Comparison of ENCODE assay signal across 18 cellular contexts in the genomic region with DNA sequence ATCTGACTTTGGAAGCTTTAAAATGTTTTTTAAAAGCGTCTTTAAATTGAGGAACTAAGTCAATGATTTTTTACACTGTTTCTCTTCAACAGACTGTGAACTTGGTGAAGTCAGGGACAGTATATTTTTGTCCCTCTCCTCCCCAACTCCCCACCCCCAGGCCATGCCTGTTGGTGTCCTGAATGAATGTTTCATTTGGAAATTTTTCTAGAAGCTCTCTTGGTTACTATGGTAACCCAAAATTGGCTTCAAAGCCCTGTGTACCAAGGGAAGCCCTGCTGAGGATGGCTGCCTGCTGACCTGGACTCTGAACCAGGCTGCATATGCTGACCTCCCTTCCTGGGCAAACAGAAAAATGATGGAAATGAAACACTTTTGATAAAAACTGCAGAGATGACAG. TPM values are rescaled to one million over a fixed set of nuclear protein-coding genes. Genes with fewer than 3 reads are reported as not detected.
DNase-seq lines count a peak whose midpoint lies in the region; ATAC-seq lines count a peak whose summit lies in the region.
"Had no signal": no experiment of that assay in that cellular context is flagged by ENCODE, and none has a peak within 500 bp of the region (broad histone marks: within the 10 kb centered on the region; RNA-seq: fewer than 3 reads in every experiment).

No MANE protein-coding gene starts in this region.

- H3K4me3 ChIP-seq in neuronal stem cell (ENCODE audit: low read length in 2 of 2) (no peak overlapping the region), trophoblast cell (ENCODE audit: low read depth, low read length) (no peak overlapping the region)

- H3K79me1 ChIP-seq in neuronal stem cell (ENCODE audit: low read depth, low read length) (no peaks in the 10 kb centered on the region), trophoblast cell (ENCODE audit: low read length) (no peaks in the 10 kb centered on the region)

- H4K91ac ChIP-seq in neuronal stem cell (ENCODE audit: low read depth, low read length, poor library complexity) (no peak overlapping the region), trophoblast cell (ENCODE audit: low read depth, low read length) (no peak overlapping the region)

- DNase-seq in NCI-H146 (lab: John Stamatoyannopoulos, UW) (peak; percentile 24), NCI-H146 treated with DMSO at 0.1 percent for 48 hours (lab: John Stamatoyannopoulos, UW; ENCODE audit: unreplicated experiment) (no peak), NCI-H446 treated with DMSO at 0.1 percent for 48 hours (lab: John Stamatoyannopoulos, UW) (peak; percentile 16), cerebellum (ENCODE audit: low spot score) (peak; percentile 86), neuronal stem cell (ENCODE audit: low spot score) (no peak), COLO668 (lab: John Stamatoyannopoulos, UW; ENCODE audit: unreplicated experiment) (no peak), trophoblast cell (no peak)
- DNase-seq: 8988T; BE2C; Calu3; CD4-positive, alpha-beta memory T cell; NCI-H187 treated with DMSO at 0.1 percent for 48 hours; NCI-H345; NCI-H526 treated with DMSO at 0.1 percent for 48 hours; NK-92 treated with Interleukin-12 subunit alpha and Interleukin-12 subunit beta, amount 100 ng/mL, for 24 hours; SIG-M5 had no signal

- no peaks in the 10 kb centered on the region for H3K27me3 ChIP-seq in neuronal stem cell (ENCODE audit: control insufficient read depth in 3 of 3, insufficient read depth in 3 of 3, low read depth in 1 of 3, low read length in 3 of 3)
- no peaks in the 10 kb centered on the region for H3K27me3 ChIP-seq in trophoblast cell (ENCODE audit: insufficient read depth, low read length)
- H3K27me3 ChIP-seq: BE2C had no signal

- H3K4me2 ChIP-seq in neuronal stem cell (ENCODE audit: insufficient read depth, low read length, poor library complexity, severe bottlenecking) (peak overlapping the region; percentile 23), trophoblast cell (ENCODE audit: low read length) (no peak overlapping the region)

- no peaks in the 10 kb centered on the region for H3K79me2 ChIP-seq in trophoblast cell (ENCODE audit: control insufficient read depth, insufficient read depth, low read length, poor library complexity)

- no peak overlapping the region for H4K12ac ChIP-seq in trophoblast cell (ENCODE audit: low read depth, low read length)

- H2AK5ac ChIP-seq in neuronal stem cell (ENCODE audit: low read depth, low read length) (no peak overlapping the region), trophoblast cell (ENCODE audit: low read length) (no peak overlapping the region)

- H3K14ac ChIP-seq in neuronal stem cell (ENCODE audit: low read length) (no peak overlapping the region), trophoblast cell (ENCODE audit: low read length) (no peak overlapping the region)

- ATAC-seq in GM21381 (IDR thresholded peaks at IDR 0.05; ENCODE audit: unreplicated experiment), result no peak

- no peak overlapping the region for H3K27ac ChIP-seq in neuronal stem cell (replicated peaks; ENCODE audit: low read length)
- H3K27ac ChIP-seq in trophoblast cell (ENCODE audit: low read depth, low read length), result no peak overlapping the region
- H3K27ac ChIP-seq: RWPE1 had no signal

- H2BK5ac ChIP-seq in neuronal stem cell (ENCODE audit: low read length) (no peak overlapping the region), trophoblast cell (ENCODE audit: low read depth, low read length, poor library complexity) (no peak overlapping the region)

- H3K36me3 ChIP-seq in neuronal stem cell (replicated peaks in 1 of 2; ENCODE audit: control insufficient read depth in 2 of 2, insufficient read depth in 2 of 2, low read length in 2 of 2) (no peaks in the 10 kb centered on the region), trophoblast cell (ENCODE audit: control insufficient read depth in 1 of 2, insufficient read depth in 2 of 2, low read length in 2 of 2) (no peaks in the 10 kb centered on the region)
- H3K36me3 ChIP-seq: BE2C had no signal

- H3K4me1 ChIP-seq in neuronal stem cell (ENCODE audit: control insufficient read depth in 2 of 2, insufficient read depth in 1 of 2, low read depth in 1 of 2, low read length in 2 of 2) (peaks cover 4 to 15% of the 10 kb centered on the region in 2 donors), trophoblast cell (ENCODE audit: control insufficient read depth in 1 of 2, insufficient read depth in 2 of 2, low read length in 2 of 2) (no peaks in the 10 kb centered on the region)
- H3K4me1 ChIP-seq: BE2C had no signal

- H3K23ac ChIP-seq in neuronal stem cell (ENCODE audit: low read depth, low read length, poor library complexity), result no peak overlapping the region
- no peak overlapping the region for H3K23ac ChIP-seq in trophoblast cell (ENCODE audit: low read length)

- H2BK15ac ChIP-seq in neuronal stem cell (ENCODE audit: low read length), result no peak overlapping the region

- no peak overlapping the region for H3K4ac ChIP-seq in neuronal stem cell (ENCODE audit: low read length)
- no peak overlapping the region for H3K4ac ChIP-seq in trophoblast cell (ENCODE audit: low read depth, low read length)

- H4K8ac ChIP-seq in neuronal stem cell (ENCODE audit: low read depth, low read length), result no peak overlapping the region
- no peak overlapping the region for H4K8ac ChIP-seq in trophoblast cell (ENCODE audit: low read depth, low read length)

- H2AFZ ChIP-seq in neuronal stem cell (ENCODE audit: low read length) (peak overlapping the region; percentile 68), trophoblast cell (ENCODE audit: insufficient read depth, low read length, poor library complexity) (no peak overlapping the region)

- no peak overlapping the region for H2BK12ac ChIP-seq in neuronal stem cell (ENCODE audit: low read length)
- no peak overlapping the region for H2BK12ac ChIP-seq in trophoblast cell (ENCODE audit: low read length)

- no peaks in the 10 kb centered on the region for H3K9me3 ChIP-seq in neuronal stem cell (replicated peaks in 1 of 2; ENCODE audit: control insufficient read depth in 2 of 2, insufficient read depth in 1 of 2, low read depth in 1 of 2, low read length in 2 of 2)
- no peaks in the 10 kb centered on the region for H3K9me3 ChIP-seq in trophoblast cell (ENCODE audit: insufficient read depth, low read depth, low read length)
- H3K9me3 ChIP-seq: BE2C had no signal

- no CpG with 5 or more reads among the region's 1 CpG for WGBS in neuronal stem cell (ENCODE audit: extremely low coverage in 2 of 2, insufficient read length in 2 of 2, insufficient replicate concordance in 1 of 2), 2 donors
- no CpG with 5 or more reads among the region's 1 CpG for WGBS in trophoblast cell (ENCODE audit: extremely low coverage, insufficient coverage, insufficient read length)

- no peak overlapping the region for H3K9ac ChIP-seq in neuronal stem cell (ENCODE audit: low read depth, low read length, poor library complexity)
- H3K9ac ChIP-seq in trophoblast cell (ENCODE audit: low read length), result no peak overlapping the region

- H2BK120ac ChIP-seq in neuronal stem cell (ENCODE audit: low read depth, low read length) (no peak overlapping the region), trophoblast cell (ENCODE audit: insufficient read depth, low read length, poor library complexity) (no peak overlapping the region)

- H3K18ac ChIP-seq in neuronal stem cell (ENCODE audit: low read length), result no peak overlapping the region
- no peak overlapping the region for H3K18ac ChIP-seq in trophoblast cell (ENCODE audit: low read length)

RNA-seq across cellular contexts. Expression of gene SLC35G2, which starts 26.0 kb away (rescaled TPM):
- total RNA-seq in cerebellum, result 23.9 TPM
- 0.82 TPM for polyA plus RNA-seq in neuronal stem cell (2013, experiment 1 of 2)
- polyA plus RNA-seq in neuronal stem cell (2013, experiment 2 of 2), result 0.73 TPM
- 1.5 TPM in 2 replicates for polyA plus RNA-seq in trophoblast cell (2013)

RNA-seq across cellular contexts. Expression of gene STAG1, which starts 40.8 kb away (rescaled TPM):
- total RNA-seq in cerebellum, result 67.0 TPM
- 9.2 TPM for polyA plus RNA-seq in neuronal stem cell (2013, experiment 1 of 2)
- 10.0 TPM for polyA plus RNA-seq in neuronal stem cell (2013, experiment 2 of 2)
- polyA plus RNA-seq in trophoblast cell (2013), result 13.3 and 13.7 TPM in 2 replicates

Comparison
In these comparisons a context has a peak if more than half of its experiments do, and no peak if none do; other contexts are left out.
1. DNase-seq: peak in NCI-H146 (single experiment), NCI-H446 treated with DMSO at 0.1 percent for 48 hours (single experiment) and cerebellum (single experiment); none in NCI-H146 treated with DMSO at 0.1 percent for 48 hours (single experiment), neuronal stem cell (single experiment), COLO668 (single experiment) and trophoblast cell (0 of 2).